Comparison of ENCODE assay signal across 19 cellular contexts in the genomic region with DNA sequence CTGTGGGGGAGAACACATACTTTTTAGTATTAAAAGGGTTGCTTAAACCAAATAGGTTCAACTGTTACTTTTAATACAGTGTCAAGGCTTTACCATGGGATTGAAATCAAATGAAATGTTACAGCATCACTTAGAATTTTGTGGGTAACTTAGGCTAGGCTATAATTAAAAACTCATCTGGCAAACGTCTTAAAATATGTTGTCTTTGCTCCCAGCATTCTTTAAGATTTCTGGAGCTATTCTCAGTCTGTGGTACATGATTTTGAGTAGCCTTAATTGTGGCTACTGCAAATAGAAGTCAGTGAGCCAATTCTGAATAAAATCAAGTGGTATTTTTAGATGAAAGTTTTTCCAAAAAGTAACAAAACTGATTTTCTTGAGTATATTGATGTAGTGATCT. TPM values are rescaled to one million over a fixed set of nuclear protein-coding genes. Genes with fewer than 3 reads are reported as not detected.
DNase-seq lines count a peak whose midpoint lies in the region; FAIRE-seq and TF ChIP-seq lines count a peak whose summit lies in the region.
"Had no signal": no experiment of that assay in that cellular context is flagged by ENCODE, and none has a peak within 500 bp of the region (broad histone marks: within the 10 kb centered on the region; RNA-seq: fewer than 3 reads in every experiment).

No MANE protein-coding gene starts in this region.

- no peaks in the 10 kb centered on the region for H3K9me3 ChIP-seq in vagina
- H3K9me3 ChIP-seq: Peyer's patch, thoracic aorta had no signal

- H3K4me3 ChIP-seq in AG10803 (ENCODE audit: low read length): no peak overlapping the region
- no peak overlapping the region for H3K4me3 ChIP-seq in HL-60 (replicated peaks; ENCODE audit: insufficient read depth, low read length)
- no peak overlapping the region for H3K4me3 ChIP-seq in fibroblast of villous mesenchyme (ENCODE audit: low read depth, low read length)
- no peak overlapping the region for H3K4me3 ChIP-seq in vagina
- H3K4me3 ChIP-seq: dorsolateral prefrontal cortex, Peyer's patch, smooth muscle cell, thoracic aorta had no signal

- DNase-seq in AG10803 (ENCODE audit: low read depth) (peak; percentile 75), HL-60 (ENCODE audit: low read depth in 1 of 2, low spot score in 1 of 2) (no peak), fibroblast of villous mesenchyme (ENCODE audit: low read depth) (peak; percentile 44), erythroblast (lab: John Stamatoyannopoulos, UW) (no peak), GF-D8 (lab: John Stamatoyannopoulos, UW) (no peak), vagina (ENCODE audit: extremely low spot score in 2 of 2) (no peak)
- DNase-seq: activated CD4-positive, alpha-beta T cell treated with anti-CD3 and anti-CD28 coated beads for 1 hour; activated CD8-positive, alpha-beta memory T cell treated with anti-CD3 and anti-CD28 coated beads for 24 hours; dorsolateral prefrontal cortex; head of caudate nucleus; NCI-H1694 treated with DMSO at 0.1 percent for 48 hours; NCI-H2171 treated with DMSO at 0.1 percent for 48 hours; Peyer's patch; SIG-M5 had no signal

- FAIRE-seq in A204.1 (lab: Jason Lieb, UNC): peak; percentile 30
- FAIRE-seq: GM19239, TTC549 had no signal

- intact Hi-C loops in vagina (cut with DNase I): no loop called here

- H3K36me3 ChIP-seq in vagina: no peaks in the 10 kb centered on the region
- H3K36me3 ChIP-seq: Peyer's patch, thoracic aorta had no signal

- H3K27ac ChIP-seq in HL-60 (replicated peaks) (peak overlapping the region; percentile 42), vagina (no peak overlapping the region)
- H3K27ac ChIP-seq: Peyer's patch, thoracic aorta had no signal

- TF ChIP-seq POLR2A in erythroblast (IDR thresholded peaks at IDR 0.05; ENCODE audit: low read length) (no peak), vagina (IDR thresholded peaks at IDR 0.05) (no peak)

- peaks cover 53% of the 10 kb centered on the region for H3K4me1 ChIP-seq in vagina

- TF ChIP-seq CTCF in AG10803 (conservative IDR thresholded peaks at IDR 0.05; ENCODE audit: low read length): no peak
- TF ChIP-seq CTCF in HL-60 (IDR thresholded peaks at IDR 0.05; ENCODE audit: insufficient read depth, low read length): no peak
- no peak for TF ChIP-seq CTCF in fibroblast of villous mesenchyme (IDR thresholded peaks at IDR 0.05; ENCODE audit: insufficient read depth, low read depth, low read length)
- no peak for TF ChIP-seq CTCF in vagina (IDR thresholded peaks at IDR 0.05)

- H3K27me3 ChIP-seq in HL-60 (ENCODE audit: insufficient read depth, poor library complexity, severe bottlenecking): no peaks in the 10 kb centered on the region
- H3K27me3 ChIP-seq in vagina: no peaks in the 10 kb centered on the region
- H3K27me3 ChIP-seq: dorsolateral prefrontal cortex, Peyer's patch had no signal

RNA-seq across cellular contexts. Expression of gene UHRF2, which starts 30.7 kb away (rescaled TPM):
- total RNA-seq in fibroblast of villous mesenchyme: 46.4 and 54.0 TPM in 2 replicates
- total RNA-seq in vagina: 70.0 TPM

Comparison
In these comparisons a context has a peak if more than half of its experiments do, and no peak if none do; other contexts are left out.
1. DNase-seq: peak in AG10803 (single experiment) and fibroblast of villous mesenchyme (single experiment); none in HL-60 (0 of 2), erythroblast (0 of 2), GF-D8 (single experiment) and vagina (0 of 2).